26 cellular contexts compared by ENCODE assay signal in the genomic region with DNA sequence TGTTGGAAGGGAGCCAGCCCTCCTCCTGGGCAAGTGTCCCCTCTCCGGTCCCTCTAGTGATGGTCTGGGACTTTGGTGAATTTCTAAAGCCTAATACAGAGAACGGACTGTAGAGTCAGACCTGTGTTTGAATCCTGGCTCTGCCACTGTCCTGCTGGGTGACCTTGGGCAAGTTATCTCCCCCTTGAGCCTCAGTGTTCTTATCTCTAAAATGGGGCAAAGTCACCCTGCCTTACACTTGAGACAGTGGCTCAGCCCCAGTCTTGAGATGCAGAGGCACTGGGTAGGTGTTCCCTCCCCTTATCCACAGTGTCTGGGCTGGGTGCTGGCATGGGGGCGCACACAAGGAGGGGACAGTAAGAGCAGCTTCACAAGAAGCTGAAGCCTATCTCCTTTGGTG.
"Had no signal": no experiment of that assay in that cellular context is flagged by ENCODE, and none has a peak within 500 bp of the region (broad histone marks: within the 10 kb centered on the region; RNA-seq: fewer than 3 reads in every experiment).

No MANE protein-coding gene starts in this region.

- H3K27me3 ChIP-seq: neural progenitor cell, pancreas, right atrium auricular region, stomach, suprapubic skin, testis, tibial artery, transverse colon, upper lobe of right lung, uterus had no signal

- H3K27ac ChIP-seq: neural progenitor cell, pancreas, prostate gland, right atrium auricular region, skin epidermis, stomach, suprapubic skin, testis, tibial artery, transverse colon, upper lobe of right lung, uterus had no signal

- H3K4me3 ChIP-seq: neural progenitor cell, pancreas, prostate gland, right atrium auricular region, skin epidermis, smooth muscle cell, stomach, suprapubic skin, testis, tibial artery, transverse colon, upper lobe of right lung, uterus had no signal

- H3K9ac ChIP-seq: neural progenitor cell had no signal

- H3K4me2 ChIP-seq: neural progenitor cell, smooth muscle cell had no signal

- H3K4me1 ChIP-seq: prostate gland, suprapubic skin, testis, tibial artery, upper lobe of right lung, uterus had no signal

- H3K36me3 ChIP-seq: neural progenitor cell, pancreas, prostate gland, right atrium auricular region, stomach, suprapubic skin, transverse colon, upper lobe of right lung, uterus had no signal

- DNase-seq: naive thymus-derived CD4-positive, alpha-beta T cell; natural killer cell; occipital lobe; pancreas; retina; stimulated activated CD4-positive, alpha-beta T cell treated with anti-CD3 and anti-CD28 coated beads, Interleukin-15, amount 100 ng/mL, for 24 hours; stimulated activated CD4-positive, alpha-beta T cell treated with anti-CD3 and anti-CD28 coated beads, Interleukin-2, amount 100 ng/mL, for 24 hours; stimulated activated CD4-positive, alpha-beta T cell treated with anti-CD3 and anti-CD28 coated beads, Interleukin-2, amount 100 ng/mL, for 48 hours; stimulated activated CD4-positive, alpha-beta T cell treated with anti-CD3 and anti-CD28 coated beads, Interleukin-4, amount 100 ng/mL, for 24 hours; stimulated activated naive B cell treated with anti-CD40 and anti-IgM and Interleukin-4, amounts not matched to agents 10 μg/mL and 1 μg/mL and 100 μg/mL, for 72 hours; stimulated activated naive CD4-positive, alpha-beta T cell treated with Interleukin-2 at 50 U/mL for 16 hours; stomach; substantia nigra; testis; tibial artery; transverse colon; upper lobe of right lung; uterus had no signal

- FAIRE-seq: pancreas had no signal

- ATAC-seq: naive thymus-derived CD4-positive, alpha-beta T cell; natural killer cell; pancreas; sciatic nerve; stimulated activated effector memory CD8-positive, alpha-beta T cell treated with anti-CD3 and anti-CD28 coated beads, Interleukin-12 subunit alpha, Interleukin-12 subunit beta, amount 100 ng/mL, for 72 hours; stimulated activated naive B cell treated with anti-CD40 and anti-IgM and Interleukin-4, amounts not matched to agents 10 μg/mL and 1 μg/mL and 100 μg/mL, for 72 hours; upper lobe of right lung had no signal

- H2AFZ ChIP-seq: neural progenitor cell had no signal

- H3K9me3 ChIP-seq: pancreas, prostate gland, right atrium auricular region, stomach, suprapubic skin, testis, tibial artery, transverse colon, upper lobe of right lung, uterus had no signal
